Comparison of ENCODE assay signal across 12 cellular contexts in the genomic region with DNA sequence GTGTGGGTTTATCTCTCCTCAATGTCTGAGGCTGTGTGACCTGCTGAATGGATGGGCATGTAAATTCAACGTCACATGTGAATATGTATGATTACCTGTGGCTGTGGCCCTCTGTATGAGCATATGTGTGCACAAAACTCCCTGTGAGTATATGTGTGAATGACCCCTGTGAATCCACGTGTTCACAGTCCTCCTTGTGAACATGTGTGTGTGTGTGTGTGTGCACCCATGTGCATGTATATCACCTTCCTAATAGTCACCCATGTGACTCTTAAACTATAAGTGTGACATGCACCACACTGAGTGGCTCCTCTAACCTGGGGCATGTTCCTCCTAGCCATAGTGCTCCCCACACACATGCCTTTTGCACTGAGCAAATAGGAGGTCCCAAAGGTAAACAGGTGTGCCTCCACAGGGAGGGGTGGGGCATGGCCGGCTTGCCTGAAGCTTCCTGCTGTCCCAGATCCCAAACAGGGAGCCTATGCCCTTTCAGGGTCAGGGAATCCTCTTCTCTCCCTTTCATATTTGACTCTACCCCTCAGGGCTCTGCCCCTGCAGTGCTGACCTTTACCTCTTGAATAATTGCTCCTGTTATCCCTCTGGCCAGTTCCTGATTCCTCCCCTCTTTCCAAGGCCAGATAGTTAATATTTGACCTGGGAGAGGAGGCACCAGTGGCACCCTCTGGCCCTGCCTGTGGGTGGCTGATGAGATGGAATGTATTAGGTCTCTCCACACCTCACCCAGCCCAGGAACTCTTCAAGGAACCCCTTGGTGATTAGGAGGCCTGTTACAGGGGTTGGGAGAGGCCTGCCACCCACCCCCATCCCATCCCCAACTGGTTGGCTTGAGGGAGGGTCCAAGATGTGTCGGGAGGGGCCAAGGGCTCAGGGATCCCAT. TPM values are rescaled to one million over a fixed set of nuclear protein-coding genes. Genes with fewer than 3 reads are reported as not detected.
DNase-seq lines count a peak whose midpoint lies in the region; ATAC-seq, FAIRE-seq and TF ChIP-seq lines count a peak whose summit lies in the region.
"Had no signal": no experiment of that assay in that cellular context is flagged by ENCODE, and none has a peak within 500 bp of the region (broad histone marks: within the 10 kb centered on the region; RNA-seq: fewer than 3 reads in every experiment).

No MANE protein-coding gene starts in this region.

- TF ChIP-seq EP300 in tibial nerve (IDR thresholded peaks at IDR 0.05) = no peak

- H3K36me3 Mint-ChIP-seq in stimulated activated naive CD8-positive, alpha-beta T cell treated with anti-CD3 and anti-CD28 coated beads, Interleukin-15, Interleukin-2, amounts not matched to agents 100 ng/mL and 50 ng/mL, for 24 hours (ENCODE audit: low read depth) = no peaks in the 10 kb centered on the region
- H3K36me3 Mint-ChIP-seq in effector memory CD8-positive, alpha-beta T cell (ENCODE audit: insufficient read depth) = no peaks in the 10 kb centered on the region

- no peaks in the 10 kb centered on the region for H3K27me3 ChIP-seq in tibial nerve
- H3K27me3 ChIP-seq: dorsolateral prefrontal cortex, upper lobe of left lung had no signal

- H3K9me3 Mint-ChIP-seq in stimulated activated naive CD8-positive, alpha-beta T cell treated with anti-CD3 and anti-CD28 coated beads, Interleukin-15, Interleukin-2, amounts not matched to agents 100 ng/mL and 50 ng/mL, for 24 hours = no peaks in the 10 kb centered on the region
- no peaks in the 10 kb centered on the region for H3K9me3 Mint-ChIP-seq in effector memory CD8-positive, alpha-beta T cell

- no peak overlapping the region for H3K4me3 ChIP-seq in tibial nerve
- H3K4me3 ChIP-seq: upper lobe of left lung had no signal

- H3K4me1 Mint-ChIP-seq in stimulated activated naive CD8-positive, alpha-beta T cell treated with anti-CD3 and anti-CD28 coated beads, Interleukin-15, Interleukin-2, amounts not matched to agents 100 ng/mL and 50 ng/mL, for 24 hours (ENCODE audit: low read depth) = peaks cover 29% of the 10 kb centered on the region
- peaks cover 9 to 18% of the 10 kb centered on the region in 2 donors for H3K4me1 Mint-ChIP-seq in effector memory CD8-positive, alpha-beta T cell (ENCODE audit: low read depth in 2 of 2)

- H3K4me1 ChIP-seq in tibial nerve = peaks cover 0 to 29% (median 14%) of the 10 kb centered on the region in 4 donors

- peaks cover 0 to 14% (median 0%) of the 10 kb centered on the region in 3 donors for H3K36me3 ChIP-seq in tibial nerve

- peak overlapping the region in 1 of 4 donors; percentile 43 for H3K27ac ChIP-seq in tibial nerve
- H3K27ac ChIP-seq: upper lobe of left lung had no signal

- 68 to 72% methylated on average over 4 of the region's 4 CpGs for WGBS in tibial nerve, 2 donors

- no peak overlapping the region for H3K27ac Mint-ChIP-seq in stimulated activated naive CD8-positive, alpha-beta T cell treated with anti-CD3 and anti-CD28 coated beads, Interleukin-15, Interleukin-2, amounts not matched to agents 100 ng/mL and 50 ng/mL, for 24 hours
- H3K27ac Mint-ChIP-seq in effector memory CD8-positive, alpha-beta T cell = peak overlapping the region in 1 of 2 donors; percentile 83

- peaks cover 4% of the 10 kb centered on the region for H3K27me3 Mint-ChIP-seq in stimulated activated naive CD8-positive, alpha-beta T cell treated with anti-CD3 and anti-CD28 coated beads, Interleukin-15, Interleukin-2, amounts not matched to agents 100 ng/mL and 50 ng/mL, for 24 hours
- no peaks in the 10 kb centered on the region for H3K27me3 Mint-ChIP-seq in effector memory CD8-positive, alpha-beta T cell

- peak; percentile 83 for FAIRE-seq in urothelium cell line (lab: Jason Lieb, UNC)

- DNase-seq in stimulated activated naive CD8-positive, alpha-beta T cell treated with anti-CD3 and anti-CD28 coated beads, Interleukin-15, Interleukin-2, amounts not matched to agents 100 U/mL and 50 U/mL, for 24 hours = no peak
- DNase-seq in effector memory CD8-positive, alpha-beta T cell = no peak
- DNase-seq in mucosa of gallbladder (ENCODE audit: low spot score) (peak; percentile 63), urothelium cell line (ENCODE audit: low spot score) (no peak), GM20000 (ENCODE audit: low spot score) (no peak), tibial nerve (ENCODE audit: low spot score in 2 of 2) (no peak), HK-2 (ENCODE audit: unreplicated experiment) (no peak)
- DNase-seq: dorsolateral prefrontal cortex, foreskin melanocyte, left ventricle myocardium superior, upper lobe of left lung had no signal

- no peak for TF ChIP-seq POLR2A in tibial nerve (IDR thresholded peaks at IDR 0.05)

- peak overlapping the region; percentile 28 for H3K4me3 Mint-ChIP-seq in stimulated activated naive CD8-positive, alpha-beta T cell treated with anti-CD3 and anti-CD28 coated beads, Interleukin-15, Interleukin-2, amounts not matched to agents 100 ng/mL and 50 ng/mL, for 24 hours
- H3K4me3 Mint-ChIP-seq in effector memory CD8-positive, alpha-beta T cell = peak overlapping the region; percentile 62 to 68

- no peaks in the 10 kb centered on the region for H3K9me3 ChIP-seq in tibial nerve
- H3K9me3 ChIP-seq: upper lobe of left lung had no signal

- TF ChIP-seq CTCF in GM20000 (IDR thresholded peaks at IDR 0.05; ENCODE audit: extremely low read depth, missing control alignments) (no peak), tibial nerve (IDR thresholded peaks at IDR 0.05) (no peak)

- ATAC-seq in stimulated activated naive CD8-positive, alpha-beta T cell treated with anti-CD3 and anti-CD28 coated beads, Interleukin-15, Interleukin-2, amounts not matched to agents 100 U/mL and 50 U/mL, for 24 hours = no peak
- ATAC-seq in effector memory CD8-positive, alpha-beta T cell (replicated peaks) = no peak

RNA-seq across cellular contexts. Expression of a gene that starts 1.9 kb away (rescaled TPM):
- total RNA-seq in mucosa of gallbladder (55.1 TPM), tibial nerve (1 to 10 TPM; 3.1 to 9.2 (median 5.3) TPM)

RNA-seq across cellular contexts. Expression of a gene that starts 16.1 kb away (rescaled TPM):
- total RNA-seq in mucosa of gallbladder (104 TPM), tibial nerve (100 to 1,000 TPM in 2 of 4 donors, 10 to 100 TPM in 2; 64.1 to 146 (median 99.5) TPM)

RNA-seq across cellular contexts. Expression of a gene that starts 16.2 kb away (rescaled TPM):
- total RNA-seq in mucosa of gallbladder = 5.7 TPM
- 10 to 100 TPM in 1 of 4 donors, 1 to 10 TPM in 3; 5.0 to 11.4 (median 6.6) TPM for total RNA-seq in tibial nerve

RNA-seq across cellular contexts. Expression of a gene that starts 28.4 kb away (rescaled TPM):
- total RNA-seq in mucosa of gallbladder (84.9 TPM), tibial nerve (100 to 1,000 TPM in 2 of 4 donors, 10 to 100 TPM in 2; 81.4 to 134 (median 98.7) TPM)

RNA-seq across cellular contexts. Expression of a gene that starts 58.4 kb away (rescaled TPM):
- total RNA-seq in mucosa of gallbladder = 26.1 TPM
- total RNA-seq in tibial nerve = 10 to 100 TPM; 25.7 to 37.7 (median 29.7) TPM
